ENCODE assay signal across 27 cellular contexts in genomic region chr5:179781846-179782245, GRCh38.
"Had no signal": no experiment of that assay in that cellular context is flagged by ENCODE, and none has a peak within 500 bp of the region (broad histone marks: within the 10 kb centered on the region; RNA-seq: fewer than 3 reads in every experiment).

No MANE protein-coding gene starts in this region.

- H3K9me3 Mint-ChIP-seq: activated CD4-positive, alpha-beta memory T cell treated with anti-CD3 and anti-CD28 coated beads for 36 hours; activated CD4-positive, alpha-beta T cell treated with anti-CD3 and anti-CD28 coated beads, Interleukin-2, amount 10 ng/mL, durations not matched to agents 24 days and 14 days; activated naive CD4-positive, alpha-beta T cell treated with anti-CD3 and anti-CD28 coated beads, Interleukin-2, amount 10 ng/mL, durations not matched to agents 7 days and 5 days; activated naive CD8-positive, alpha-beta T cell treated with anti-CD3 and anti-CD28 coated beads, Interleukin-2, amount 10 ng/mL, durations not matched to agents 7 days and 5 days; activated T-helper 1 cell treated with anti-CD3 and anti-CD28 coated beads, Interleukin-12 subunit alpha, Interleukin-12 subunit beta, Interleukin-2, Interleukin-4 antibody, amounts not matched to agents 30 ng/mL and 10 ng/mL and 1 ng/mL, durations not matched to agents 14 hours and 24 hours and 36 hours; endodermal cell; memory B cell; naive thymus-derived CD4-positive, alpha-beta T cell; T-helper 1 cell treated with Interleukin-12 subunit alpha and Interleukin-12 subunit beta and Interleukin-4 antibody, amounts not matched to agents 30 μg/mL and 1 μg/mL, for 36 hours had no signal

- H3K4me3 Mint-ChIP-seq: activated CD4-positive, alpha-beta memory T cell treated with anti-CD3 and anti-CD28 coated beads for 36 hours; activated CD4-positive, alpha-beta T cell treated with anti-CD3 and anti-CD28 coated beads, Interleukin-2, amount 10 ng/mL, durations not matched to agents 24 days and 14 days; activated naive CD4-positive, alpha-beta T cell treated with anti-CD3 and anti-CD28 coated beads, Interleukin-2, amount 10 ng/mL, durations not matched to agents 7 days and 5 days; activated naive CD8-positive, alpha-beta T cell treated with anti-CD3 and anti-CD28 coated beads, Interleukin-2, amount 10 ng/mL, durations not matched to agents 7 days and 5 days; activated T-helper 1 cell treated with anti-CD3 and anti-CD28 coated beads, Interleukin-12 subunit alpha, Interleukin-12 subunit beta, Interleukin-2, Interleukin-4 antibody, amounts not matched to agents 30 ng/mL and 10 ng/mL and 1 ng/mL, durations not matched to agents 14 hours and 24 hours and 36 hours; endodermal cell; memory B cell; naive thymus-derived CD4-positive, alpha-beta T cell; T-helper 1 cell treated with Interleukin-12 subunit alpha and Interleukin-12 subunit beta and Interleukin-4 antibody, amounts not matched to agents 30 μg/mL and 1 μg/mL, for 36 hours had no signal

- H3K36me3 Mint-ChIP-seq: activated CD4-positive, alpha-beta memory T cell treated with anti-CD3 and anti-CD28 coated beads for 36 hours; activated naive CD8-positive, alpha-beta T cell treated with anti-CD3 and anti-CD28 coated beads, Interleukin-2, amount 10 ng/mL, durations not matched to agents 7 days and 5 days had no signal

- H3K27ac ChIP-seq: ascending aorta, brain microvascular endothelial cell, testis, upper lobe of left lung, vagina had no signal

- H3K4me1 Mint-ChIP-seq: activated CD4-positive, alpha-beta T cell treated with anti-CD3 and anti-CD28 coated beads, Interleukin-2, amount 10 ng/mL, durations not matched to agents 24 days and 14 days; activated naive CD4-positive, alpha-beta T cell treated with anti-CD3 and anti-CD28 coated beads, Interleukin-2, amount 10 ng/mL, durations not matched to agents 7 days and 5 days; activated naive CD8-positive, alpha-beta T cell treated with anti-CD3 and anti-CD28 coated beads, Interleukin-2, amount 10 ng/mL, durations not matched to agents 7 days and 5 days; endodermal cell; memory B cell had no signal

- H3K27ac Mint-ChIP-seq: activated CD4-positive, alpha-beta memory T cell treated with anti-CD3 and anti-CD28 coated beads for 36 hours; activated CD4-positive, alpha-beta T cell treated with anti-CD3 and anti-CD28 coated beads, Interleukin-2, amount 10 ng/mL, durations not matched to agents 24 days and 14 days; activated naive CD4-positive, alpha-beta T cell treated with anti-CD3 and anti-CD28 coated beads, Interleukin-2, amount 10 ng/mL, durations not matched to agents 7 days and 5 days; activated naive CD8-positive, alpha-beta T cell treated with anti-CD3 and anti-CD28 coated beads, Interleukin-2, amount 10 ng/mL, durations not matched to agents 7 days and 5 days; activated T-helper 1 cell treated with anti-CD3 and anti-CD28 coated beads, Interleukin-12 subunit alpha, Interleukin-12 subunit beta, Interleukin-2, Interleukin-4 antibody, amounts not matched to agents 30 ng/mL and 10 ng/mL and 1 ng/mL, durations not matched to agents 14 hours and 24 hours and 36 hours; endodermal cell; memory B cell; T-helper 1 cell treated with Interleukin-12 subunit alpha and Interleukin-12 subunit beta and Interleukin-4 antibody, amounts not matched to agents 30 μg/mL and 1 μg/mL, for 36 hours had no signal

- H3K4me1 ChIP-seq: ascending aorta, testis, vagina had no signal

- ATAC-seq: esophagus mucosa; naive thymus-derived CD4-positive, alpha-beta T cell; right cardiac atrium; stimulated activated naive CD8-positive, alpha-beta T cell treated with anti-CD3 and anti-CD28 coated beads, Interleukin-15, Interleukin-2, amounts not matched to agents 100 U/mL and 50 U/mL, for 24 hours had no signal

- H3K4me3 ChIP-seq: ascending aorta, testis, upper lobe of left lung, vagina had no signal

- H3K27me3 Mint-ChIP-seq: activated CD4-positive, alpha-beta memory T cell treated with anti-CD3 and anti-CD28 coated beads for 36 hours; activated CD4-positive, alpha-beta T cell treated with anti-CD3 and anti-CD28 coated beads, Interleukin-2, amount 10 ng/mL, durations not matched to agents 24 days and 14 days; activated naive CD4-positive, alpha-beta T cell treated with anti-CD3 and anti-CD28 coated beads, Interleukin-2, amount 10 ng/mL, durations not matched to agents 7 days and 5 days; activated naive CD8-positive, alpha-beta T cell treated with anti-CD3 and anti-CD28 coated beads, Interleukin-2, amount 10 ng/mL, durations not matched to agents 7 days and 5 days; memory B cell; naive thymus-derived CD4-positive, alpha-beta T cell had no signal

- DNase-seq: activated CD4-positive, alpha-beta memory T cell treated with anti-CD3 and anti-CD28 coated beads for 36 hours; activated CD4-positive, alpha-beta T cell treated with anti-CD3 and anti-CD28 coated beads, Interleukin-2, amount 10 ng/mL, durations not matched to agents 24 days and 14 days; activated CD4-positive, CD25-positive, alpha-beta regulatory T cell treated with anti-CD3 and anti-CD28 coated beads, Interleukin-2, amount 50 U/mL, for 72 hours; activated CD8-positive, alpha-beta memory T cell treated with anti-CD3 and anti-CD28 coated beads, Interleukin-2, amount 50 U/mL, for 4 hours; activated gamma-delta T cell; activated naive CD4-positive, alpha-beta T cell treated with anti-CD3 and anti-CD28 coated beads, Interleukin-2, amount 10 ng/mL, durations not matched to agents 7 days and 5 days; activated naive CD8-positive, alpha-beta T cell treated with anti-CD3 and anti-CD28 coated beads, Interleukin-2, amount 10 ng/mL, durations not matched to agents 7 days and 5 days; activated T-cell treated with anti-CD3 and anti-CD28 coated beads, Interleukin-2, amount 50 U/mL, for 1 hour; brain microvascular endothelial cell; caudate nucleus; cortex of kidney; foreskin fibroblast; midbrain; naive thymus-derived CD4-positive, alpha-beta T cell; stimulated activated CD4-positive, alpha-beta T cell treated with anti-CD3 and anti-CD28 coated beads, Interleukin-2, amount 100 ng/mL, for 48 hours; stimulated activated naive CD8-positive, alpha-beta T cell treated with anti-CD3 and anti-CD28 coated beads, Interleukin-15, Interleukin-2, amounts not matched to agents 100 U/mL and 50 U/mL, for 24 hours; SW 1271; testis; upper lobe of left lung had no signal

- H3K27me3 ChIP-seq: ascending aorta, brain microvascular endothelial cell, testis, upper lobe of left lung, vagina had no signal

- H3K9me3 ChIP-seq: ascending aorta, testis, upper lobe of left lung, vagina had no signal
